Comparison of ENCODE assay signal across 8 cellular contexts in the genomic region with DNA sequence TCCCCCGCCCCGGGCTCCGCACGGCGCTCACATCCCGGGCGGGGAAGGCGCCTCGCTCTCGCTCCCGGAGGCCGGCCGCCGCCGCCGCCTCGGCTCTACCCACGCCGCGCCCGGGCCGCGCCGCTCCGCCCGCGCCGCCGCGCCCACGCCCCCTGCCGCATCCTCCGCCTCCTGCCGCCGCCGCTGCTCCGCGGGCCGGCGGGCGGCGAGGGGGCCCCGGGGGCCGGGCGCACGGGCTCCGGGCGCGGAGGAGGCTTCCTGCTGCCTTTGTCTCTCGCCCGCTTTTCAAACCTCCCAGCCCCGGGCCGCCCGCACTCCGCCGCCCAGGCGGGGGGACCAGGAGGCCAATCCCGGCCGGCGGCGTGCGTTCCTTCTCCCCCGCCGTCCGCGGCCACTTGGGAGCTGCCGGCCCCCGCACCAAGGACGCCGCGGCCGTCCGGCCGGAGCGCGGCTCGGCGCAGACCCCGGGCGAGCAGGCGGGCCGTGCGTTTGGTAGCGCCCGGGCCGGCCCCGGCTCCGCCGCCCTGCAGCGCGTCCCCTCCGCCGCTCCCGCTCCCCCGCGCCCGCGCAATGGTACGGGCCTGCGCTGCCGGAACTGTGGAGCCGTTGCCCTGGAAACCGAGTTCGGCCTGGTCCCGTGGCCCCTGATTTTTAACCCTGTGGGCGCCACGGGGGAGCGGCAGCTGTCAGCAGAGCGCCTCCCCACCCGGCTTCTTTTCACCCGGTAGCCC. TPM values are rescaled to one million over a fixed set of nuclear protein-coding genes. Genes with fewer than 3 reads are reported as not detected.
DNase-seq lines count a peak whose midpoint lies in the region; ATAC-seq, FAIRE-seq and TF ChIP-seq lines count a peak whose summit lies in the region.

TSS of gene FBXL14 (minus strand) at position 287 of the 731 bp plus-strand sequence. CDS start 515 bp downstream, outside the sequence.

- no peaks in the 10 kb centered on the region for H3K27me3 Mint-ChIP-seq in central memory CD8-positive, alpha-beta T cell

- H3K4me3 Mint-ChIP-seq in central memory CD8-positive, alpha-beta T cell: peak within 1 kb of the TSS; percentile 94

- peaks cover 30% of the 10 kb centered on the region for H3K36me3 Mint-ChIP-seq in central memory CD8-positive, alpha-beta T cell (ENCODE audit: insufficient read depth)

- no peak for TF ChIP-seq CTCF in A673 (conservative IDR thresholded peaks at IDR 0.05; ENCODE audit: low read depth, low read length)
- TF ChIP-seq CTCF in kidney (IDR thresholded peaks at IDR 0.05; ENCODE audit: borderline replicate concordance, extremely low read depth, insufficient read depth): peak; percentile 5

- intact Hi-C loops in A673 (cut with micrococcal nuclease; ENCODE audit: unreplicated experiment) (loop anchor here (5.0 to 10.0 kb wide), 2 partner anchors 312 to 840 kb away; partner anchors contain the start of gene WNK1), kidney (cut with DNase I) (no loop called here)

- peak within 1 kb of the TSS; percentile 96 for H3K27ac Mint-ChIP-seq in central memory CD8-positive, alpha-beta T cell (ENCODE audit: low read depth)

- H3K9me3 ChIP-seq in A673 (ENCODE audit: low read depth, low read length, poor library complexity, severe bottlenecking) (no peaks in the 10 kb centered on the region), kidney (ENCODE audit: control insufficient read depth in 1 of 2, low read length in 2 of 2) (no peaks in the 10 kb centered on the region)

- H3K9ac ChIP-seq in kidney (ENCODE audit: low read length in 2 of 2): peak within 1 kb of the TSS; percentile 91 to 99

- FAIRE-seq in kidney (lab: Jason Lieb, UNC): no peak

- peak; percentile 96 for DNase-seq in A673 (ENCODE audit: low spot score)
- DNase-seq in NCI-H226: peak; percentile 86
- peak; percentile 81 to 90 for DNase-seq in central memory CD8-positive, alpha-beta T cell (ENCODE audit: low spot score in 2 of 2)
- DNase-seq in kidney: peak; percentile 97
- peak; percentile 80 to 82 for DNase-seq in stimulated activated CD4-positive, alpha-beta T cell treated with anti-CD3 and anti-CD28 coated beads, Interleukin-15, amount 100 ng/mL, for 1 hour (ENCODE audit: low read depth in 1 of 2, low spot score in 1 of 2)

- POLR2A ChIA-PET in A673 (lab: Charles Lee; ENCODE audit: low non-redundant PET): no interaction called here

- peak; percentile 42 for ATAC-seq in GM18873 (IDR thresholded peaks at IDR 0.05; ENCODE audit: low FRiP score, unreplicated experiment)
- peak; percentile 46 for ATAC-seq in HG03108 (IDR thresholded peaks at IDR 0.05; ENCODE audit: unreplicated experiment)
- ATAC-seq in activated CD4-positive, CD25-positive, alpha-beta regulatory T cell treated with anti-CD3 and anti-CD28 coated beads, Interleukin-2, amount 50 U/mL, for 24 hours: peak; percentile 74 to 78
- ATAC-seq in central memory CD8-positive, alpha-beta T cell (replicated peaks; ENCODE audit: extremely low read depth, poor library complexity, severe bottlenecking): peak; percentile 68

- H3K4me1 ChIP-seq in A673 (ENCODE audit: insufficient read depth, low read length, poor library complexity, severe bottlenecking) (peaks cover 27% of the 10 kb centered on the region), kidney (ENCODE audit: control insufficient read depth in 1 of 2, insufficient read depth in 1 of 2, low read depth in 1 of 2, low read length in 2 of 2) (peaks cover 7 to 30% of the 10 kb centered on the region in 2 donors)

- CTCF ChIA-PET in A673 (lab: Charles Lee): no interaction called here

- peak within 1 kb of the TSS; percentile 80 for H3K4me3 ChIP-seq in A673 (ENCODE audit: low read depth, low read length, poor library complexity, severe bottlenecking)
- H3K4me3 ChIP-seq in kidney (ENCODE audit: low read length in 2 of 2): peak within 1 kb of the TSS; percentile 75 to 89

- H3K36me3 ChIP-seq in A673 (ENCODE audit: insufficient read depth, low read length, poor library complexity, severe bottlenecking) (no peaks in the 10 kb centered on the region), kidney (ENCODE audit: control insufficient read depth in 1 of 2, insufficient read depth in 2 of 2, low read length in 2 of 2) (no peaks in the 10 kb centered on the region)

- BruUV-seq in A673 (replicated peaks; lab: Mats Ljungman, UMichigan): no TSS peak

- peak within 1 kb of the TSS; percentile 88 for H3K27ac ChIP-seq in A673 (ENCODE audit: low read depth, low read length, poor library complexity, severe bottlenecking)
- H3K27ac ChIP-seq in kidney (ENCODE audit: low read depth in 2 of 2, low read length in 2 of 2): peak within 1 kb of the TSS; percentile 90 to 99

- peaks cover 40% of the 10 kb centered on the region for H3K4me1 Mint-ChIP-seq in central memory CD8-positive, alpha-beta T cell

- no peaks in the 10 kb centered on the region for H3K27me3 ChIP-seq in A673 (replicated peaks; ENCODE audit: insufficient read depth, low read depth, low read length, poor library complexity)

- no peaks in the 10 kb centered on the region for H3K9me3 Mint-ChIP-seq in central memory CD8-positive, alpha-beta T cell

RNA-seq across cellular contexts. Expression of gene FBXL14, which starts in this region (rescaled TPM):
- total RNA-seq in A673 (2021) (19.3 and 21.2 TPM in 2 replicates), kidney (17.9 TPM)
- polyA plus RNA-seq in kidney (ENCODE audit: insufficient read depth, low read depth, low replicate concordance): 5.3 TPM

Comparison
In these comparisons a context has a peak if more than half of its experiments do, and no peak if none do; other contexts are left out.
1. Peak in every context shown above with its lines: DNase-seq, ATAC-seq, H3K4me3 ChIP-seq and H3K27ac ChIP-seq.